ENCODE assay signal across 28 cellular contexts in genomic region chr17:8339540-8339939, GRCh38. TPM values are rescaled to one million over a fixed set of nuclear protein-coding genes. Genes with fewer than 3 reads are reported as not detected.
"Had no signal": no experiment of that assay in that cellular context is flagged by ENCODE, and none has a peak within 500 bp of the region (broad histone marks: within the 10 kb centered on the region; RNA-seq: fewer than 3 reads in every experiment).

TSS of gene ODF4 (plus strand) at chr17:8339840. CDS start at chr17:8340052, 212 bp downstream.

- H3K9me3 ChIP-seq: ascending aorta, gastrocnemius medialis, heart left ventricle, left ventricle myocardium inferior, mucosa of descending colon, pancreas, right lobe of liver, testis, upper lobe of left lung had no signal

- H3K27ac Mint-ChIP-seq: activated CD4-positive, alpha-beta T cell treated with anti-CD3 and anti-CD28 coated beads, Interleukin-2, amount 10 ng/mL, durations not matched to agents 7 days and 5 days; activated T-cell treated with anti-CD3 and anti-CD28 coated beads, Interleukin-2, amount 50 U/mL, for 72 hours; immature natural killer cell; stimulated activated effector memory CD8-positive, alpha-beta T cell treated with anti-CD3 and anti-CD28 coated beads, Interleukin-12 subunit alpha, Interleukin-12 subunit beta, amount 100 ng/mL, for 72 hours; T-cell had no signal

- H3K27me3 ChIP-seq: ascending aorta, gastrocnemius medialis, heart left ventricle, pancreas, right lobe of liver, testis, upper lobe of left lung had no signal

- H3K9me3 Mint-ChIP-seq: activated CD4-positive, alpha-beta T cell treated with anti-CD3 and anti-CD28 coated beads, Interleukin-2, amount 10 ng/mL, durations not matched to agents 7 days and 5 days; activated naive CD4-positive, alpha-beta T cell treated with anti-CD3 and anti-CD28 coated beads, Interleukin-2, amount 50 U/mL, for 24 hours; activated T-cell treated with anti-CD3 and anti-CD28 coated beads, Interleukin-2, amount 50 U/mL, for 72 hours; immature natural killer cell; naive B cell; stimulated activated effector memory CD8-positive, alpha-beta T cell treated with anti-CD3 and anti-CD28 coated beads, Interleukin-12 subunit alpha, Interleukin-12 subunit beta, amount 100 ng/mL, for 72 hours; T-cell had no signal

- ATAC-seq: activated CD4-positive, CD25-positive, alpha-beta regulatory T cell treated with anti-CD3 and anti-CD28 coated beads, Interleukin-2, amount 50 U/mL, for 24 hours; esophagus mucosa; gastrocnemius medialis; heart left ventricle; mucosa of descending colon; pancreas; right lobe of liver; T-cell had no signal

- H3K27ac ChIP-seq: ascending aorta, gastrocnemius medialis, heart left ventricle, left ventricle myocardium inferior, pancreas, right lobe of liver, testis, upper lobe of left lung had no signal

- H3K36me3 ChIP-seq: ascending aorta, gastrocnemius medialis, heart left ventricle, left ventricle myocardium inferior, pancreas, right lobe of liver, upper lobe of left lung had no signal

- H3K4me3 ChIP-seq: gastrocnemius medialis, heart left ventricle, left ventricle myocardium inferior, mucosa of descending colon, pancreas, right lobe of liver, smooth muscle cell, testis, upper lobe of left lung had no signal

- DNase-seq: activated CD4-positive, alpha-beta T cell treated with anti-CD3 and anti-CD28 coated beads, Interleukin-2, amount 10 ng/mL, durations not matched to agents 7 days and 5 days; activated gamma-delta T cell; activated T-cell treated with anti-CD3 and anti-CD28 coated beads, Interleukin-2, amount 50 U/mL, for 72 hours; effector CD4-positive, alpha-beta T cell; gastrocnemius medialis; heart left ventricle; immature natural killer cell; kidney glomerular epithelial cell; left ventricle myocardium inferior; mucosa of descending colon; naive B cell; right lobe of liver; stimulated activated CD4-positive, alpha-beta T cell treated with anti-CD3 and anti-CD28 coated beads, Interleukin-4, amount 100 ng/mL, for 1 hour; T-cell; T1000; testis; upper lobe of left lung had no signal

- H3K4me3 Mint-ChIP-seq: activated CD4-positive, alpha-beta T cell treated with anti-CD3 and anti-CD28 coated beads, Interleukin-2, amount 10 ng/mL, durations not matched to agents 7 days and 5 days; stimulated activated effector memory CD8-positive, alpha-beta T cell treated with anti-CD3 and anti-CD28 coated beads, Interleukin-12 subunit alpha, Interleukin-12 subunit beta, amount 100 ng/mL, for 72 hours had no signal

- H3K4me1 ChIP-seq: ascending aorta, gastrocnemius medialis, heart left ventricle, left ventricle myocardium inferior, pancreas, right lobe of liver had no signal

- H3K27me3 Mint-ChIP-seq: activated CD4-positive, alpha-beta T cell treated with anti-CD3 and anti-CD28 coated beads, Interleukin-2, amount 10 ng/mL, durations not matched to agents 7 days and 5 days; activated naive CD4-positive, alpha-beta T cell treated with anti-CD3 and anti-CD28 coated beads, Interleukin-2, amount 50 U/mL, for 24 hours had no signal

- FAIRE-seq: bronchial epithelial cell, pancreas had no signal

RNA-seq across cellular contexts. Expression of gene ODF4, which starts in this region (rescaled TPM):
- total RNA-seq: activated CD4-positive, alpha-beta T cell treated with anti-CD3 and anti-CD28 coated beads, Interleukin-2, amount 10 ng/mL, durations not matched to agents 7 days and 5 days; activated CD8-positive, alpha-beta memory T cell treated with anti-CD3 and anti-CD28 coated beads for 36 hours; activated T-cell treated with anti-CD3 and anti-CD28 coated beads, Interleukin-2, amount 50 U/mL, for 72 hours; ascending aorta; bronchial epithelial cell; cerebellum; esophagus mucosa; gastrocnemius medialis; heart left ventricle; left ventricle myocardium inferior; mucosa of descending colon; pancreas; right lobe of liver; smooth muscle cell; T-cell; upper lobe of left lung had no signal
- polyA plus RNA-seq: adipose tissue, heart left ventricle, immature natural killer cell, pancreas, smooth muscle cell had no signal
